28 cellular contexts compared by ENCODE assay signal in genomic region chr14:68355415-68355814, GRCh38.
"Had no signal": no experiment of that assay in that cellular context is flagged by ENCODE, and none has a peak within 500 bp of the region (broad histone marks: within the 10 kb centered on the region; RNA-seq: fewer than 3 reads in every experiment).

No MANE protein-coding gene starts in this region.

- H3K27ac ChIP-seq: colonic mucosa, coronary artery, dorsolateral prefrontal cortex, epithelial cell of prostate, esophagus muscularis mucosa, esophagus squamous epithelium, foreskin keratinocyte, gastrocnemius medialis, gastroesophageal sphincter, heart left ventricle, heart right ventricle had no signal

- H3K9me3 ChIP-seq: colonic mucosa, esophagus muscularis mucosa, esophagus squamous epithelium, gastrocnemius medialis, gastroesophageal sphincter, heart left ventricle, heart right ventricle had no signal

- H3K9me3 Mint-ChIP-seq: effector memory CD8-positive, alpha-beta T cell had no signal

- H3K4me3 Mint-ChIP-seq: dendritic cell treated with granulocyte-macrophage colony-stimulating factor and Interleukin-4, amounts not matched to agents 40 ng/mL and 50 ng/mL, for 4 days; effector memory CD8-positive, alpha-beta T cell; endodermal cell had no signal

- H3K27me3 Mint-ChIP-seq: dendritic cell treated with granulocyte-macrophage colony-stimulating factor and Interleukin-4, amounts not matched to agents 40 ng/mL and 50 ng/mL, for 4 days; effector memory CD8-positive, alpha-beta T cell had no signal

- H3K27ac Mint-ChIP-seq: dendritic cell treated with granulocyte-macrophage colony-stimulating factor and Interleukin-4, amounts not matched to agents 40 ng/mL and 50 ng/mL, for 4 days; effector memory CD8-positive, alpha-beta T cell; endodermal cell had no signal

- H3K4me1 ChIP-seq: gastrocnemius medialis had no signal

- FAIRE-seq: colon, endometrium, frontal cortex had no signal

- H3K4me3 ChIP-seq: colonic mucosa, coronary artery, dorsolateral prefrontal cortex, esophagus muscularis mucosa, esophagus squamous epithelium, gastrocnemius medialis, gastroesophageal sphincter, heart left ventricle, heart right ventricle had no signal

- DNase-seq: colonic mucosa; cortex of kidney; dermis blood vessel endothelial cell; dorsolateral prefrontal cortex; effector CD4-positive, alpha-beta T cell; effector CD8-positive, alpha-beta T cell; effector memory CD4-positive, alpha-beta T cell; effector memory CD8-positive, alpha-beta T cell; endodermal cell; erythroblast; esophagus squamous epithelium; foreskin fibroblast; foreskin keratinocyte; foreskin melanocyte; gastrocnemius medialis; glutamatergic neuron; head of caudate nucleus; heart left ventricle; heart right ventricle had no signal

- H3K27me3 ChIP-seq: colonic mucosa, esophagus muscularis mucosa, esophagus squamous epithelium, foreskin keratinocyte, gastrocnemius medialis, gastroesophageal sphincter, heart left ventricle, heart right ventricle had no signal

- H3K36me3 ChIP-seq: colonic mucosa, esophagus muscularis mucosa, esophagus squamous epithelium, gastrocnemius medialis, gastroesophageal sphincter, heart left ventricle, heart right ventricle had no signal

- ATAC-seq: effector memory CD8-positive, alpha-beta T cell; esophagus mucosa; foreskin keratinocyte; gastrocnemius medialis; gastroesophageal sphincter; heart left ventricle; heart right ventricle had no signal
